ENCODE assay signal across 1 cellular context in the genomic region with DNA sequence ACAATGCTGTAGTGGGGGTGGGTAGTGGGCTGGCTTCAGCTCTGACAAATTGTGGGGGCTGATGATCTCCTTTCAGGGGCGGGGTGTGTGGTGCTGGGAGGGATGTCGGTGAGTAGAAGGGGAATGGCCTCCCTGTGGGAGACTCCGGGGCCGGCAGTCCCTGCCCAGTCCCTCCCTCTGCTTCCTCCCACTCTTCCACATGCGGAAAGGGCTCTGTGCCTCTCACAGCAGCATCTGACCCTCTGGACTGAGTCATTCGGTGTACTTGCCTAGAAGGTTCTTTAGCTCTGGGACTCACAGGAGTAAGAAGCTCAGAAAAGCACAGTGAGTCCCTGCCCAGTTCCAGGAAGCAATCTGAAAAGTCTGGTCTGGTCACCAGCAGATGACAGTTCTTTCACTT.
TF ChIP-seq lines count a peak whose summit lies in the region.

No MANE protein-coding gene starts in this region.

TF ChIP-seq in GM23338, 12 proteins besides CTCF, POLR2A, EP300 and RAD21 (continued from another document):
- peak; percentile 13; the same call in 1 of the 2 replicates for TF ChIP-seq ZNF462 (CRISPR knock-in tag; IDR thresholded peaks at IDR 0.05)
- TF ChIP-seq NANOG (IDR thresholded peaks at IDR 0.05; ENCODE audit: borderline replicate concordance): no peak
